In genomic region chr3:181302960-181303359, GRCh38 we compare ENCODE assay signal across 18 cellular contexts.
DNase-seq lines count a peak whose midpoint lies in the region; FAIRE-seq and TF ChIP-seq lines count a peak whose summit lies in the region.
"Had no signal": no experiment of that assay in that cellular context is flagged by ENCODE, and none has a peak within 500 bp of the region (broad histone marks: within the 10 kb centered on the region; RNA-seq: fewer than 3 reads in every experiment).

No MANE protein-coding gene starts in this region.

- no peak overlapping the region for H3K4me3 Mint-ChIP-seq in H9
- H3K4me3 Mint-ChIP-seq: B cell; CD4-positive, alpha-beta T cell; GM23338 had no signal

- H3K23me2 ChIP-seq in H9 (ENCODE audit: insufficient read length, low read depth, low read length, poor library complexity, severe bottlenecking), result no peaks in the 10 kb centered on the region

- no peak overlapping the region for H4K91ac ChIP-seq in H9 (ENCODE audit: insufficient read length, low read depth, low read length)

- H2BK15ac ChIP-seq in H9 (ENCODE audit: low read depth, low read length), result no peak overlapping the region

- H3K79me1 ChIP-seq in H9 (ENCODE audit: insufficient read depth, low read depth, low read length, poor library complexity, severe bottlenecking), result no peaks in the 10 kb centered on the region

- peak; percentile 74 for DNase-seq in NCI-H1105 (lab: John Stamatoyannopoulos, UW)
- DNase-seq in NCI-H1417 treated with DMSO at 0.1 percent for 48 hours (lab: John Stamatoyannopoulos, UW), result peak; percentile 75
- peak; percentile 6 for DNase-seq in NCI-H69 (lab: John Stamatoyannopoulos, UW)
- DNase-seq in epithelial cell of esophagus (ENCODE audit: low read depth), result peak; percentile 16
- no peak for DNase-seq in H9
- DNase-seq in GM19239 (ENCODE audit: insufficient read length, low spot score), result no peak
- no peak for DNase-seq in HuH-7.5 (ENCODE audit: low spot score)
- DNase-seq: C1 segment of cervical spinal cord; Calu3; CD4-positive, alpha-beta T cell; DMS 273 treated with DMSO at 0.1 percent for 48 hours; H7 had no signal

- H3K14ac ChIP-seq in H9 (ENCODE audit: insufficient read depth, low read length), result no peak overlapping the region

- no peak for FAIRE-seq in GM19239 (lab: Jason Lieb, UNC)
- FAIRE-seq: A204.1, GM18507, HepG2, HTR-8/SVneo had no signal

- H3K79me2 ChIP-seq in H9 (ENCODE audit: insufficient read depth, low read length), result no peaks in the 10 kb centered on the region

- H4K8ac ChIP-seq in H9 (replicated peaks; ENCODE audit: insufficient read length, low read depth, low read length), result no peak overlapping the region

- H2BK5ac ChIP-seq in H9 (ENCODE audit: insufficient read length, low read length), result no peak overlapping the region

- no peak overlapping the region for H3K4ac ChIP-seq in H9 (ENCODE audit: low read depth, low read length)

- H3K27me3 ChIP-seq in H9 (ENCODE audit: insufficient read depth, low read length), result no peaks in the 10 kb centered on the region

- H3K23ac ChIP-seq in H9 (ENCODE audit: insufficient read length, low read depth, low read length), result no peak overlapping the region

- H3T11ph ChIP-seq in H9 (ENCODE audit: low read length), result no peak overlapping the region

- H3K4me2 ChIP-seq in H9 (ENCODE audit: insufficient read depth, insufficient read length, low read length), result no peak overlapping the region
- H3K4me2 ChIP-seq: GM23338 had no signal

- H3K27me3 Mint-ChIP-seq in H9 (ENCODE audit: low read depth), result no peaks in the 10 kb centered on the region

- H4K5ac ChIP-seq in H9 (ENCODE audit: insufficient read length, low read depth, low read length), result no peak overlapping the region

- H2AK5ac ChIP-seq in H9 (ENCODE audit: insufficient read length, low read length), result no peak overlapping the region

- no peak overlapping the region for H3K9ac ChIP-seq in H9 (ENCODE audit: extremely low read depth, insufficient read length, low read length)

- no peak overlapping the region for H2BK12ac ChIP-seq in H9 (ENCODE audit: insufficient read length, low read depth, low read length)

- no peaks in the 10 kb centered on the region for H3K9me3 ChIP-seq in H9 (ENCODE audit: control insufficient read depth, low read depth, low read length)

- H3K4me1 Mint-ChIP-seq in H9, result peaks cover 0 to 5% of the 10 kb centered on the region in 2 experiments; a peak in 1 of 4 replicates
- H3K4me1 Mint-ChIP-seq: B cell had no signal

- no CpG with 5 or more reads among the region's 2 CpGs for whole genome bisulfite sequencing in H9 (ENCODE audit: extremely low coverage, insufficient read length, low lambda C conversion rate)

- H2BK20ac ChIP-seq in H9 (ENCODE audit: low read depth, low read length, poor library complexity, severe bottlenecking), result no peak overlapping the region

- no peak overlapping the region for H3K27ac ChIP-seq in H9 (ENCODE audit: insufficient read length, low read depth, low read length)

- no peak overlapping the region for H2BK120ac ChIP-seq in H9 (ENCODE audit: low read depth, low read length, poor library complexity, severe bottlenecking)

- no peak overlapping the region for H2AFZ ChIP-seq in H9 (ENCODE audit: low read length)

- no peak overlapping the region for H3K18ac ChIP-seq in H9 (ENCODE audit: insufficient read length, low read depth, low read length)

- H3K27ac Mint-ChIP-seq in H9, result no peak overlapping the region
- H3K27ac Mint-ChIP-seq: B cell; CD4-positive, alpha-beta T cell; GM23338 had no signal

- peaks cover 0 to 4% (median 0%) of the 10 kb centered on the region in 3 experiments; a peak in 1 of 7 replicates for H3K36me3 Mint-ChIP-seq in H9 (ENCODE audit: insufficient read depth in 1 of 3, low read depth in 3 of 3)

- H3K9me3 Mint-ChIP-seq in H9, result peaks cover 2 to 3% of the 10 kb centered on the region in 2 experiments; a peak in 1 of 5 replicates

- no peak overlapping the region for H3K56ac ChIP-seq in H9 (ENCODE audit: insufficient read length, low read depth, low read length)

- TF ChIP-seq CTCF in epithelial cell of esophagus (IDR thresholded peaks at IDR 0.05; ENCODE audit: insufficient read depth, low read depth, low read length, missing control alignments) (no peak), H9 (conservative IDR thresholded peaks at IDR 0.05) (no peak)

- H3K4me1 ChIP-seq in H9 (ENCODE audit: insufficient read depth, low read length), result no peaks in the 10 kb centered on the region

- H4K20me1 ChIP-seq in H9 (ENCODE audit: control insufficient read depth, insufficient read depth, insufficient read length), result no peaks in the 10 kb centered on the region

- no peak overlapping the region for H3K4me3 ChIP-seq in epithelial cell of esophagus (ENCODE audit: low read length)
- H3K4me3 ChIP-seq: GM23338 had no signal

Comparison
In these comparisons a context has a peak if more than half of its experiments do, and no peak if none do; other contexts are left out.
1. DNase-seq: peak in NCI-H1105 (single experiment), NCI-H1417 treated with DMSO at 0.1 percent for 48 hours (single experiment), NCI-H69 (single experiment) and epithelial cell of esophagus (single experiment); none in H9 (single experiment), GM19239 (single experiment) and HuH-7.5 (single experiment).